11 cellular contexts compared by ENCODE assay signal in genomic region chr3:14243782-14244181, GRCh38.
"Had no signal": no experiment of that assay in that cellular context is flagged by ENCODE, and none has a peak within 500 bp of the region (broad histone marks: within the 10 kb centered on the region; RNA-seq: fewer than 3 reads in every experiment).

No MANE protein-coding gene starts in this region.

- H3K36me3 ChIP-seq: esophagus muscularis mucosa had no signal

- H3K27me3 ChIP-seq: esophagus muscularis mucosa had no signal

- DNase-seq: activated CD4-positive, alpha-beta T cell treated with anti-CD3 and anti-CD28 coated beads, Interleukin-2, amount 50 U/mL, for 4 hours; activated gamma-delta T cell treated with Interleukin-2 at 50 U/mL for 16 hours; activated T-cell treated with anti-CD3 and anti-CD28 coated beads for 4 hours; amniotic stem cell; central memory CD4-positive, alpha-beta T cell; stimulated activated naive B cell treated with anti-CD40 and anti-IgM and Interleukin-4, amounts not matched to agents 10 μg/mL and 1 μg/mL and 100 μg/mL, for 72 hours; T-helper 17 cell had no signal

- FAIRE-seq: colon, endometrium had no signal

- ATAC-seq: natural killer cell treated with Interleukin-12 subunit alpha and Interleukin-12 subunit beta and Interleukin-15 and Interleukin-18, amount 100 ng/mL, for 72 hours; stimulated activated naive B cell treated with anti-CD40 and anti-IgM and Interleukin-4, amounts not matched to agents 10 μg/mL and 1 μg/mL and 100 μg/mL, for 72 hours; T-helper 17 cell had no signal

- H3K4me3 ChIP-seq: esophagus muscularis mucosa had no signal

- H3K4me1 ChIP-seq: esophagus muscularis mucosa had no signal

- H3K9me3 ChIP-seq: esophagus muscularis mucosa had no signal

- H3K27ac ChIP-seq: esophagus muscularis mucosa had no signal
